18 cellular contexts compared by ENCODE assay signal in genomic region chr3:180142041-180142440, GRCh38.
A peak's percentile ranks its signal among the peaks of the same experiment; 100 is the strongest.
DNase-seq lines count a peak whose midpoint lies in the region; ATAC-seq and TF ChIP-seq lines count a peak whose summit lies in the region.
"Had no signal": no experiment of that assay in that cellular context is flagged by ENCODE, and none has a peak within 500 bp of the region (broad histone marks: within the 10 kb centered on the region; RNA-seq: fewer than 3 reads in every experiment).

No MANE protein-coding gene starts in this region.

- H3K4me2 ChIP-seq in GM23248 (ENCODE audit: unreplicated experiment) (no peak overlapping the region), PC-3 (ENCODE audit: low read length) (no peak overlapping the region), hepatocyte (no peak overlapping the region)
- H3K4me2 ChIP-seq: BLaER1 treated with 17β-estradiol and CSF1 and Interleukin-3, amounts not matched to agents 10 nM and 100 nM had no signal

- no peaks in the 10 kb centered on the region for H3K4me1 ChIP-seq in GM23248 (ENCODE audit: insufficient read depth)
- no peaks in the 10 kb centered on the region for H3K4me1 ChIP-seq in PC-3 (ENCODE audit: insufficient read depth, low read length)
- H3K4me1 ChIP-seq in hepatocyte (ENCODE audit: insufficient read depth), result no peaks in the 10 kb centered on the region
- H3K4me1 ChIP-seq: BLaER1 treated with 17β-estradiol and CSF1 and Interleukin-3, amounts not matched to agents 10 nM and 100 nM; SJSA1 had no signal

- H3K36me3 ChIP-seq in GM23248 (ENCODE audit: low read depth), result no peaks in the 10 kb centered on the region
- H3K36me3 ChIP-seq in PC-3 (ENCODE audit: low read depth, low read length), result no peaks in the 10 kb centered on the region
- H3K36me3 ChIP-seq in hepatocyte (replicated peaks; ENCODE audit: insufficient read depth, low read depth), result no peaks in the 10 kb centered on the region
- H3K36me3 ChIP-seq: BLaER1 treated with 17β-estradiol and CSF1 and Interleukin-3, amounts not matched to agents 10 nM and 100 nM; MG63; SJSA1 had no signal

- no peak overlapping the region for H2AFZ ChIP-seq in GM23248
- no peak overlapping the region for H2AFZ ChIP-seq in PC-3 (ENCODE audit: low read length)
- H2AFZ ChIP-seq in hepatocyte, result no peak overlapping the region

- H3F3A ChIP-seq in GM23248 (ENCODE audit: insufficient read depth) (no peaks in the 10 kb centered on the region), PC-3 (ENCODE audit: low read length, unreplicated experiment) (no peaks in the 10 kb centered on the region)

- POLR2A ChIA-PET in PC-3 (lab: Charles Lee; ENCODE audit: unreplicated experiment), result no interaction called here

- H4K20me1 ChIP-seq in GM23248 (ENCODE audit: insufficient read depth) (no peaks in the 10 kb centered on the region), PC-3 (ENCODE audit: low read length) (no peaks in the 10 kb centered on the region), hepatocyte (ENCODE audit: insufficient read depth, poor library complexity, severe bottlenecking) (no peaks in the 10 kb centered on the region)
- H4K20me1 ChIP-seq: BLaER1 treated with 17β-estradiol and CSF1 and Interleukin-3, amounts not matched to agents 10 nM and 100 nM had no signal

- TF ChIP-seq CTCF in PC-3 (conservative IDR thresholded peaks at IDR 0.05; ENCODE audit: low read depth, low read length), result no peak
- TF ChIP-seq CTCF in fibroblast of the aortic adventitia (IDR thresholded peaks at IDR 0.05; ENCODE audit: insufficient read depth, low read length), result no peak
- no peak for TF ChIP-seq CTCF in hepatocyte (IDR thresholded peaks at IDR 0.05; ENCODE audit: poor library complexity)

- no peaks in the 10 kb centered on the region for H3K9me2 ChIP-seq in GM23248 (ENCODE audit: insufficient read depth)
- no peaks in the 10 kb centered on the region; the same call in 1 of the 2 replicates for H3K9me2 ChIP-seq in PC-3 (replicated peaks; ENCODE audit: low read length)
- no peaks in the 10 kb centered on the region for H3K9me2 ChIP-seq in hepatocyte (replicated peaks; ENCODE audit: insufficient read depth)

- BruUV-seq in PC-3 (replicated peaks; lab: Mats Ljungman, UMichigan), result no TSS peak

- in situ Hi-C loops in GM23248 (cut with MboI), result no loop called here

- ATAC-seq in PC-3, result peak; percentile 35
- no peak for ATAC-seq in HG02759 (IDR thresholded peaks at IDR 0.05; ENCODE audit: unreplicated experiment)
- ATAC-seq in GM19035 (IDR thresholded peaks at IDR 0.05; ENCODE audit: unreplicated experiment), result no peak
- ATAC-seq: HCT116 had no signal

- H3K9ac ChIP-seq in GM23248 (no peak overlapping the region), PC-3 (ENCODE audit: low read length) (no peak overlapping the region)
- H3K9ac ChIP-seq: BLaER1 treated with 17β-estradiol and CSF1 and Interleukin-3, amounts not matched to agents 10 nM and 100 nM had no signal

- intact Hi-C loops in PC-3 (cut with micrococcal nuclease), result no loop called here

- CTCF ChIA-PET in PC-3 (lab: Charles Lee), result no interaction called here

- H3K79me2 ChIP-seq in GM23248 (ENCODE audit: insufficient read depth), result no peaks in the 10 kb centered on the region
- H3K79me2 ChIP-seq in PC-3 (ENCODE audit: low read length), result no peaks in the 10 kb centered on the region
- no peaks in the 10 kb centered on the region for H3K79me2 ChIP-seq in hepatocyte

- H3K9me3 ChIP-seq in GM23248 (ENCODE audit: low read depth) (no peaks in the 10 kb centered on the region), PC-3 (ENCODE audit: low read length) (no peaks in the 10 kb centered on the region), hepatocyte (ENCODE audit: low read depth) (no peaks in the 10 kb centered on the region)
- H3K9me3 ChIP-seq: SJSA1 had no signal

- H3K27ac ChIP-seq in GM23248 (no peak overlapping the region), PC-3 (ENCODE audit: low read length) (no peak overlapping the region), hepatocyte (no peak overlapping the region)
- H3K27ac ChIP-seq: BLaER1 treated with 17β-estradiol and CSF1 and Interleukin-3, amounts not matched to agents 10 nM and 100 nM; SJSA1 had no signal

- H3K4me3 ChIP-seq in GM23248, result no peak overlapping the region
- H3K4me3 ChIP-seq in PC-3 (ENCODE audit: low read length), result no peak overlapping the region
- no peak overlapping the region for H3K4me3 ChIP-seq in fibroblast of the aortic adventitia (ENCODE audit: low read depth, low read length)
- H3K4me3 ChIP-seq in hepatocyte, result no peak overlapping the region
- H3K4me3 ChIP-seq: BLaER1 treated with 17β-estradiol and CSF1 and Interleukin-3, amounts not matched to agents 10 nM and 100 nM; MG63; SJSA1 had no signal

- DNase-seq in A172 (ENCODE audit: low spot score) (peak; percentile 72), GM23248 (peak; percentile 6), PC-3 (peak; percentile 12), fibroblast of the aortic adventitia (ENCODE audit: low read depth) (peak; percentile 38), hepatocyte (ENCODE audit: low spot score) (no peak), DMS153 (lab: John Stamatoyannopoulos, UW) (no peak)
- DNase-seq: 8988T; CD8-positive, alpha-beta memory T cell; KBM-7; MG63; NCI-H1092; NCI-H1694 treated with DMSO at 0.1 percent for 48 hours; NCI-H526 treated with DMSO at 0.1 percent for 48 hours had no signal

- no peaks in the 10 kb centered on the region for H3K27me3 ChIP-seq in GM23248 (replicated peaks; ENCODE audit: insufficient read depth)
- H3K27me3 ChIP-seq in PC-3 (ENCODE audit: low read length), result no peaks in the 10 kb centered on the region
- no peaks in the 10 kb centered on the region for H3K27me3 ChIP-seq in hepatocyte
- H3K27me3 ChIP-seq: BLaER1 treated with 17β-estradiol and CSF1 and Interleukin-3, amounts not matched to agents 10 nM and 100 nM; MG63; SJSA1 had no signal

- 23 to 43% methylated on average over 2 of the region's 2 CpGs for WGBS in GM23248 (ENCODE audit: low coverage in 1 of 2, low lambda C conversion rate in 2 of 2, missing lambda C conversion rate in 2 of 2), 2 experiments
- WGBS in hepatocyte (ENCODE audit: low lambda C conversion rate, missing lambda C conversion rate), result 87% methylated on average over 2 of the region's 2 CpGs

Comparison
In these comparisons a context has a peak if more than half of its experiments do, and no peak if none do; other contexts are left out.
1. DNase-seq: peak in A172 (single experiment), GM23248 (single experiment), PC-3 (single experiment) and fibroblast of the aortic adventitia (single experiment); none in hepatocyte (single experiment) and DMS153 (single experiment).